In the genomic region with DNA sequence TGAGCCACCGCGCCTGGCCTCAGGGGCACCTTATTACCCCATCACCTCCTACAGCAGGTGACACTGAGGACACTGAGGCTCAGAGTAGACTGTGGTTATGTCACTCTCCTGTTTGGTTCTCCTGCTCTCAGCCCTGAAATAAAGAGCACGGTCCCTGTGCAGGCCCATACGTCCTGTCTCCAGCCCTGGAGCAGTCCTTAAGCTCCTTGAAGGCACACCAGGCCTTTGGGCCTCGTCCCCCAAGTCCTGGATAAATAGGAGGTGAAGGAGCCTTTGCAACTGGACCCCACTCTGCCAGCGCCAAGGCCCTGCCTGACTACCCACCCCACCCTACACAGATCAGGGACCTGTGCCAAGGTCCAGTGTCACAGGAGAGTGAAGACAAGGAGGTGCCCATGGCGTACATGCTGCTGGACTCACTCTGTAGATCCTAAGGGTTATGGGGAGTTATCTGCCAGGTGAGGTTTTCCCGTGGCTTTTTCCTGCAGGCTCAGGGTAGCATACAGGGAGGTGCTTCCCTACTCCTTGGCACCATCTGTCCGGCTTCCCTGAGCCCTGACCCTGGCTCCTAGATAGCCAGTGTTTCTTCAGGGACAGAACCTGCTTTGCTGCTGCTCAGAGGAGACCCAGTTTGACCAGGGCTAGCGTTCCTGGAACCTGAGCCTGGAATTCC, we compare ENCODE assay signal across 10 cellular contexts.
A peak's percentile ranks its signal among the peaks of the same experiment; 100 is the strongest.
DNase-seq lines count a peak whose midpoint lies in the region; ATAC-seq and TF ChIP-seq lines count a peak whose summit lies in the region.
"Had no signal": no experiment of that assay in that cellular context is flagged by ENCODE, and none has a peak within 500 bp of the region (broad histone marks: within the 10 kb centered on the region; RNA-seq: fewer than 3 reads in every experiment).

No MANE protein-coding gene starts in this region.

- H3K18ac ChIP-seq in trophoblast cell (ENCODE audit: low read length), result peak overlapping the region; percentile 28

- no peak for TF ChIP-seq CTCF in RWPE1 (conservative IDR thresholded peaks at IDR 0.05; ENCODE audit: low read depth)
- no peak for TF ChIP-seq CTCF in esophagus squamous epithelium (IDR thresholded peaks at IDR 0.05)

- no peak overlapping the region for H3K23ac ChIP-seq in trophoblast cell (ENCODE audit: low read length)

- POLR2A ChIA-PET in RWPE1 (lab: Yijun Ruan, JAX; ENCODE audit: low non-redundant PET), result no interaction called here
- POLR2A ChIA-PET in HEK293T (lab: Yijun Ruan, JAX), result no interaction called here

- no peak overlapping the region for H4K8ac ChIP-seq in trophoblast cell (ENCODE audit: low read depth, low read length)

- H3K9ac ChIP-seq in BLaER1 (peak overlapping the region; percentile 51), trophoblast cell (ENCODE audit: low read length) (no peak overlapping the region)

- peak overlapping the region; percentile 10 for H3K14ac ChIP-seq in trophoblast cell (ENCODE audit: low read length)

- peak overlapping the region; percentile 3 for H4K91ac ChIP-seq in trophoblast cell (ENCODE audit: low read depth, low read length)

- H3K27ac ChIP-seq in BLaER1 (peak overlapping the region; percentile 80), RWPE1 (peak overlapping the region; percentile 91), esophagus squamous epithelium (peak overlapping the region in 3 of 4 donors; percentile 81 to 93 (median 87)), trophoblast cell (ENCODE audit: low read depth, low read length) (peak overlapping the region; percentile 7)

- CTCF ChIA-PET in RWPE1 (lab: Yijun Ruan, JAX), result no interaction called here
- CTCF ChIA-PET in HEK293T (lab: Yijun Ruan, JAX), result no interaction called here

- intact Hi-C loops in esophagus squamous epithelium (cut with DNase I), result no loop called here

- peaks cover 3% of the 10 kb centered on the region for H3K79me2 ChIP-seq in trophoblast cell (ENCODE audit: control insufficient read depth, insufficient read depth, low read length, poor library complexity)

- no peak overlapping the region for H3K4ac ChIP-seq in trophoblast cell (ENCODE audit: low read depth, low read length)

- H2BK5ac ChIP-seq in trophoblast cell (ENCODE audit: low read depth, low read length, poor library complexity), result no peak overlapping the region

- H3K36me3 ChIP-seq in BLaER1 (peaks cover 25% of the 10 kb centered on the region), esophagus squamous epithelium (peaks cover 0 to 21% (median 0%) of the 10 kb centered on the region in 3 donors), trophoblast cell (ENCODE audit: control insufficient read depth in 1 of 2, insufficient read depth in 2 of 2, low read length in 2 of 2) (peaks cover 0 to 5% of the 10 kb centered on the region in 2 experiments)

- WGBS in esophagus squamous epithelium, 2 donors, result 79 to 96% methylated on average over 7 to 9 of the region's 10 CpGs
- no CpG with 5 or more reads among the region's 10 CpGs for WGBS in trophoblast cell (ENCODE audit: extremely low coverage, insufficient coverage, insufficient read length)

- peaks cover 23% of the 10 kb centered on the region for H3K79me1 ChIP-seq in trophoblast cell (ENCODE audit: low read length)

- no peak for TF ChIP-seq POLR2A in esophagus squamous epithelium (IDR thresholded peaks at IDR 0.05)

- ATAC-seq in HG03378 (IDR thresholded peaks at IDR 0.05; ENCODE audit: unreplicated experiment), result no peak
- ATAC-seq in GM18858 (IDR thresholded peaks at IDR 0.05; ENCODE audit: unreplicated experiment), result no peak
- no peak for ATAC-seq in GM21447 (IDR thresholded peaks at IDR 0.05; ENCODE audit: unreplicated experiment)
- ATAC-seq: activated CD4-positive, CD25-positive, alpha-beta regulatory T cell treated with anti-CD3 and anti-CD28 coated beads, Interleukin-2, amount 50 U/mL, for 24 hours had no signal

- DNase-seq in RWPE1 (ENCODE audit: low spot score), result no peak
- DNase-seq in esophagus squamous epithelium (lab: John Stamatoyannopoulos, UW), result no peak
- DNase-seq in trophoblast cell, result no peak
- no peak for DNase-seq in HEK293T (ENCODE audit: extremely low spot score)
- DNase-seq: nephron progenitor cell had no signal

- H3K4me3 ChIP-seq in BLaER1, result no peak overlapping the region
- no peak overlapping the region for H3K4me3 ChIP-seq in esophagus squamous epithelium
- H3K4me3 ChIP-seq in trophoblast cell (ENCODE audit: low read depth, low read length), result no peak overlapping the region

- H3K27me3 ChIP-seq in BLaER1 (no peaks in the 10 kb centered on the region), esophagus squamous epithelium (no peaks in the 10 kb centered on the region), trophoblast cell (ENCODE audit: insufficient read depth, low read length) (no peaks in the 10 kb centered on the region)

- H3K4me1 ChIP-seq in BLaER1 (peaks cover 97% of the 10 kb centered on the region), esophagus squamous epithelium (peaks cover 52 to 97% (median 53%) of the 10 kb centered on the region in 3 donors), trophoblast cell (ENCODE audit: control insufficient read depth in 1 of 2, insufficient read depth in 2 of 2, low read length in 2 of 2) (peaks cover 40 to 51% of the 10 kb centered on the region in 2 experiments)

- no peak overlapping the region for H2BK120ac ChIP-seq in trophoblast cell (ENCODE audit: insufficient read depth, low read length, poor library complexity)

- H4K12ac ChIP-seq in trophoblast cell (ENCODE audit: low read depth, low read length), result no peak overlapping the region

- peak overlapping the region; percentile 25 for H2BK12ac ChIP-seq in trophoblast cell (ENCODE audit: low read length)

- H3K9me3 ChIP-seq in BLaER1, result no peaks in the 10 kb centered on the region; the same call in 1 of the 2 replicates
- H3K9me3 ChIP-seq in esophagus squamous epithelium, result no peaks in the 10 kb centered on the region
- H3K9me3 ChIP-seq in trophoblast cell (ENCODE audit: insufficient read depth, low read depth, low read length), result peaks cover 3% of the 10 kb centered on the region

- peak overlapping the region; percentile 18 for H2AK5ac ChIP-seq in trophoblast cell (ENCODE audit: low read length)

- H4K20me1 ChIP-seq in BLaER1, result peaks cover 32% of the 10 kb centered on the region

- H3K4me2 ChIP-seq in BLaER1, result peak overlapping the region; percentile 95
- no peak overlapping the region for H3K4me2 ChIP-seq in trophoblast cell (ENCODE audit: low read length)

- no peak overlapping the region for H2AFZ ChIP-seq in trophoblast cell (ENCODE audit: insufficient read depth, low read length, poor library complexity)

TF ChIP-seq in HEK293T, 16 proteins besides CTCF, POLR2A, EP300 and RAD21:
- no peak for TF ChIP-seq ARNT (IDR thresholded peaks at IDR 0.05)
- no peak for TF ChIP-seq L3MBTL2 (conservative IDR thresholded peaks at IDR 0.05)
- TF ChIP-seq LEF1 (IDR thresholded peaks at IDR 0.05; ENCODE audit: borderline replicate concordance), result no peak
- TF ChIP-seq SUZ12 (IDR thresholded peaks at IDR 0.05), result no peak
- TF ChIP-seq HDGF (IDR thresholded peaks at IDR 0.05; ENCODE audit: borderline replicate concordance), result no peak
- TF ChIP-seq FOXA1 (IDR thresholded peaks at IDR 0.05), result no peak
- TF ChIP-seq NFRKB (IDR thresholded peaks at IDR 0.05), result no peak
- TF ChIP-seq PKNOX1 (IDR thresholded peaks at IDR 0.05), result no peak
- no peak for TF ChIP-seq SP1 (IDR thresholded peaks at IDR 0.05)
- no peak for TF ChIP-seq ZNF384 (IDR thresholded peaks at IDR 0.05)
- TF ChIP-seq FOXK2 (IDR thresholded peaks at IDR 0.05), result no peak
- TF ChIP-seq TARDBP (IDR thresholded peaks at IDR 0.05), result no peak
- TF ChIP-seq CTBP1 (IDR thresholded peaks at IDR 0.05; ENCODE audit: borderline replicate concordance), result no peak
- no peak for TF ChIP-seq ELF4 (IDR thresholded peaks at IDR 0.05)
- no peak for TF ChIP-seq BHLHE40 (IDR thresholded peaks at IDR 0.05; ENCODE audit: borderline replicate concordance)

Comparison
In these comparisons a context has a peak if more than half of its experiments do, and no peak if none do; other contexts are left out.
1. H3K27ac ChIP-seq: peak in every context shown above with its lines; median percentile 91 in RWPE1; 87 in esophagus squamous epithelium; 80 in BLaER1; 7 in trophoblast cell.